In the genomic region with DNA sequence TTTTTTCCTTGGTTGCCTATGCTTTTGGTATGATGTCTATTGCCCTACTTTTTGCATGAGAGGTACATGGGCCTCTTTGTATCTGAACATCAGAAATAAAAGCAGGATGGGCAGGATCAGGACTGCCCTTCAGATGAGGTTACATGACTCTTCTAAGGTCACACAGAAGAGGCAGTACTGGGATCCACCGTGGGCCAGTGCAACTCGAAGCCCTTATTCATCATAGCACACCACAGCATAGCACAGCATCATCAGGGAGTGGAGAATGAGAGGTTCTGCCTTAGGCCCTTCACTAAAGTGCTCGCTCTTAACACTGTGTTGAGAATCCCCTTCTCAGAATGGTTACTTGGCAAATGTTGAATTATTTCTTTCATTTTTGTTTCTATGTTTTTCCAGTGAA, we compare ENCODE assay signal across 22 cellular contexts.
DNase-seq lines count a peak whose midpoint lies in the region; ATAC-seq and TF ChIP-seq lines count a peak whose summit lies in the region.
"Had no signal": no experiment of that assay in that cellular context is flagged by ENCODE, and none has a peak within 500 bp of the region (broad histone marks: within the 10 kb centered on the region; RNA-seq: fewer than 3 reads in every experiment).

No MANE protein-coding gene starts in this region.

- WGBS in prostate gland = 93% methylated on average over 3 of the region's 3 CpGs

- TF ChIP-seq POLR2A in HCT116 (IDR thresholded peaks at IDR 0.05; ENCODE audit: borderline replicate concordance, extremely low read depth, insufficient read depth, insufficient read length) (no peak), prostate gland (IDR thresholded peaks at IDR 0.05) (no peak)

- H3K9ac ChIP-seq in HCT116 (ENCODE audit: low read length) = no peak overlapping the region

- H3K9me2 ChIP-seq in HCT116 (ENCODE audit: insufficient read depth) = no peaks in the 10 kb centered on the region

- H3K27me3 ChIP-seq in HCT116 (ENCODE audit: insufficient read depth, low read length) (no peaks in the 10 kb centered on the region), prostate gland (replicated peaks; ENCODE audit: insufficient read depth) (no peaks in the 10 kb centered on the region)
- H3K27me3 ChIP-seq: BE2C had no signal

- no peak overlapping the region for H3K4me3 Mint-ChIP-seq in mesothelial cell of epicardium
- H3K4me3 Mint-ChIP-seq: CD4-positive, CD25-positive, alpha-beta regulatory T cell; CD8-positive, alpha-beta memory T cell; IgD-negative memory B cell had no signal

- no peak overlapping the region for H3K27ac ChIP-seq in HCT116 (ENCODE audit: low read depth, low read length)
- peak overlapping the region; percentile 44 for H3K27ac ChIP-seq in caudate nucleus (ENCODE audit: low read depth, low read length)
- H3K27ac ChIP-seq in prostate gland = no peak overlapping the region
- H3K27ac ChIP-seq: HL-60 had no signal

- peak overlapping the region; percentile 82 for H3K27ac Mint-ChIP-seq in mesothelial cell of epicardium
- H3K27ac Mint-ChIP-seq: CD4-positive, CD25-positive, alpha-beta regulatory T cell; CD8-positive, alpha-beta memory T cell; IgD-negative memory B cell had no signal

- BruUV-seq in HCT116 (replicated peaks; lab: Mats Ljungman, UMichigan) = no TSS peak

- intact Hi-C loops in HCT116 (cut with micrococcal nuclease) (no loop called here), posterior vena cava (cut with DNase I) (loop anchor here in 1 of 2 donors (10.0 kb wide), 1 partner anchor 51 kb away; no protein-coding TSS in a partner anchor), prostate gland (cut with DNase I) (no loop called here)

- H3K4me2 ChIP-seq in HCT116 (ENCODE audit: low read length) = no peak overlapping the region

- RAD21 ChIA-PET in HCT116 (lab: Charles Lee; ENCODE audit: low non-redundant PET in 1 of 2, low total read pairs in 2 of 2, uncharacterized antibody in 2 of 2, unreplicated experiment in 2 of 2) = no interaction called here

- peaks cover 6% of the 10 kb centered on the region; the same call in 1 of the 2 replicates for H3K79me2 ChIP-seq in HCT116 (ENCODE audit: insufficient read depth, low read length)

- no peak overlapping the region for H2AFZ ChIP-seq in HCT116 (ENCODE audit: low read depth, low read length, poor library complexity, severe bottlenecking)

- H4K20me1 ChIP-seq in HCT116 (ENCODE audit: insufficient read depth) = peaks cover 7% of the 10 kb centered on the region; the same call in 1 of the 2 replicates

- H3K4me3 ChIP-seq in HCT116 (replicated peaks in 1 of 2; ENCODE audit: low read depth in 1 of 2, low read length in 2 of 2) (no peak overlapping the region), prostate gland (no peak overlapping the region)

- H3K27me3 Mint-ChIP-seq in mesothelial cell of epicardium (ENCODE audit: low read depth) = no peaks in the 10 kb centered on the region

- ATAC-seq in HCT116 (0 out of 2 replicates have a peak, but pooled peaks have one; percentile 31), HG02884 (IDR thresholded peaks at IDR 0.05; ENCODE audit: unreplicated experiment) (no peak)

- H3K9me3 ChIP-seq in HCT116 (ENCODE audit: control insufficient read depth in 1 of 2, insufficient read depth in 1 of 2, low read depth in 1 of 2, low read length in 2 of 2) (no peaks in the 10 kb centered on the region), prostate gland (no peaks in the 10 kb centered on the region)
- H3K9me3 ChIP-seq: BE2C had no signal

- H3K9me3 Mint-ChIP-seq in mesothelial cell of epicardium = peaks cover 10% of the 10 kb centered on the region
- H3K9me3 Mint-ChIP-seq: CD8-positive, alpha-beta memory T cell; IgD-negative memory B cell had no signal

- H3K4me1 ChIP-seq in HCT116 (ENCODE audit: control insufficient read depth in 1 of 2, insufficient read depth in 2 of 2, low read length in 2 of 2) (peaks cover 41 to 60% of the 10 kb centered on the region in 2 experiments), prostate gland (replicated peaks) (no peaks in the 10 kb centered on the region)
- H3K4me1 ChIP-seq: BE2C had no signal

- POLR2A ChIA-PET in HCT116 (lab: Charles Lee) = no interaction called here

- no peaks in the 10 kb centered on the region for H3K36me3 ChIP-seq in HCT116 (ENCODE audit: control insufficient read depth in 1 of 2, insufficient read depth in 2 of 2, low read length in 2 of 2)
- no peaks in the 10 kb centered on the region for H3K36me3 ChIP-seq in prostate gland
- H3K36me3 ChIP-seq: BE2C had no signal

- DNase-seq in HCT116 (ENCODE audit: low read depth, low spot score) = no peak
- no peak for DNase-seq in caudate nucleus (lab: John Stamatoyannopoulos, UW)
- DNase-seq in mesothelial cell of epicardium (ENCODE audit: low spot score in 2 of 2, unreplicated experiment in 2 of 2) = no peak
- DNase-seq in posterior vena cava (ENCODE audit: low spot score) = no peak
- DNase-seq in prostate gland (ENCODE audit: low spot score) = no peak
- no peak for DNase-seq in HT-29 (ENCODE audit: low spot score)
- DNase-seq: ACHN; BE2C; C1 segment of cervical spinal cord; CD4-positive, CD25-positive, alpha-beta regulatory T cell; CD8-positive, alpha-beta memory T cell; COR-L47; DMS 273 treated with DMSO at 0.1 percent for 48 hours; DMS53; DND-41; EL; GOT3; H7; KBM-7 had no signal

- peaks cover 29% of the 10 kb centered on the region for H3K4me1 Mint-ChIP-seq in mesothelial cell of epicardium
- H3K4me1 Mint-ChIP-seq: CD8-positive, alpha-beta memory T cell had no signal

- H3K36me3 Mint-ChIP-seq in mesothelial cell of epicardium = peaks cover 19% of the 10 kb centered on the region
- H3K36me3 Mint-ChIP-seq: CD4-positive, CD25-positive, alpha-beta regulatory T cell; IgD-negative memory B cell had no signal

- CTCF ChIA-PET in HCT116 (lab: Charles Lee) = no interaction called here

- no peak for TF ChIP-seq RAD21 in HCT116 (IDR thresholded peaks at IDR 0.05; ENCODE audit: low read depth)

- TF ChIP-seq CTCF in HCT116 (IDR thresholded peaks at IDR 0.05 in 2 of 3, conservative IDR thresholded peaks at IDR 0.05 in 1 of 3; ENCODE audit: borderline replicate concordance in 1 of 3, insufficient read depth in 1 of 3, low read depth in 2 of 3, low read length in 2 of 3) (no peak), mesothelial cell of epicardium (IDR thresholded peaks at IDR 0.05; ENCODE audit: unreplicated experiment) (no peak), prostate gland (IDR thresholded peaks at IDR 0.05) (no peak)

TF ChIP-seq in HCT116, 20 proteins besides CTCF, POLR2A, EP300 and RAD21:
- no peak for TF ChIP-seq CBX3 (IDR thresholded peaks at IDR 0.05; ENCODE audit: low read depth)
- TF ChIP-seq, protein P1, sequence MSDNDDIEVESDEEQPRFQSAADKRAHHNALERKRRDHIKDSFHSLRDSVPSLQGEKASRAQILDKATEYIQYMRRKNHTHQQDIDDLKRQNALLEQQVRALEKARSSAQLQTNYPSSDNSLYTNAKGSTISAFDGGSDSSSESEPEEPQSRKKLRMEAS (IDR thresholded peaks at IDR 0.05) = no peak
- no peak for TF ChIP-seq POLR2AphosphoS5 (IDR thresholded peaks at IDR 0.05; ENCODE audit: low read depth, low read length)
- TF ChIP-seq, protein P2, sequence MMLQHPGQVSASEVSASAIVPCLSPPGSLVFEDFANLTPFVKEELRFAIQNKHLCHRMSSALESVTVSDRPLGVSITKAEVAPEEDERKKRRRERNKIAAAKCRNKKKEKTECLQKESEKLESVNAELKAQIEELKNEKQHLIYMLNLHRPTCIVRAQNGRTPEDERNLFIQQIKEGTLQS (IDR thresholded peaks at IDR 0.05) = no peak
- TF ChIP-seq, protein P3, sequence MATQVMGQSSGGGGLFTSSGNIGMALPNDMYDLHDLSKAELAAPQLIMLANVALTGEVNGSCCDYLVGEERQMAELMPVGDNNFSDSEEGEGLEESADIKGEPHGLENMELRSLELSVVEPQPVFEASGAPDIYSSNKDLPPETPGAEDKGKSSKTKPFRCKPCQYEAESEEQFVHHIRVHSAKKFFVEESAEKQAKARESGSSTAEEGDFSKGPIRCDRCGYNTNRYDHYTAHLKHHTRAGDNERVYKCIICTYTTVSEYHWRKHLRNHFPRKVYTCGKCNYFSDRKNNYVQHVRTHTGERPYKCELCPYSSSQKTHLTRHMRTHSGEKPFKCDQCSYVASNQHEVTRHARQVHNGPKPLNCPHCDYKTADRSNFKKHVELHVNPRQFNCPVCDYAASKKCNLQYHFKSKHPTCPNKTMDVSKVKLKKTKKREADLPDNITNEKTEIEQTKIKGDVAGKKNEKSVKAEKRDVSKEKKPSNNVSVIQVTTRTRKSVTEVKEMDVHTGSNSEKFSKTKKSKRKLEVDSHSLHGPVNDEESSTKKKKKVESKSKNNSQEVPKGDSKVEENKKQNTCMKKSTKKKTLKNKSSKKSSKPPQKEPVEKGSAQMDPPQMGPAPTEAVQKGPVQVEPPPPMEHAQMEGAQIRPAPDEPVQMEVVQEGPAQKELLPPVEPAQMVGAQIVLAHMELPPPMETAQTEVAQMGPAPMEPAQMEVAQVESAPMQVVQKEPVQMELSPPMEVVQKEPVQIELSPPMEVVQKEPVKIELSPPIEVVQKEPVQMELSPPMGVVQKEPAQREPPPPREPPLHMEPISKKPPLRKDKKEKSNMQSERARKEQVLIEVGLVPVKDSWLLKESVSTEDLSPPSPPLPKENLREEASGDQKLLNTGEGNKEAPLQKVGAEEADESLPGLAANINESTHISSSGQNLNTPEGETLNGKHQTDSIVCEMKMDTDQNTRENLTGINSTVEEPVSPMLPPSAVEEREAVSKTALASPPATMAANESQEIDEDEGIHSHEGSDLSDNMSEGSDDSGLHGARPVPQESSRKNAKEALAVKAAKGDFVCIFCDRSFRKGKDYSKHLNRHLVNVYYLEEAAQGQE (IDR thresholded peaks at IDR 0.05; ENCODE audit: low read depth) = no peak
- TF ChIP-seq SRF (IDR thresholded peaks at IDR 0.05; ENCODE audit: low read depth) = no peak
- TF ChIP-seq EZH2phosphoT487 (IDR thresholded peaks at IDR 0.05; ENCODE audit: borderline replicate concordance) = no peak
- TF ChIP-seq FOSL1 (IDR thresholded peaks at IDR 0.05; ENCODE audit: low read depth) = no peak
- TF ChIP-seq CEBPB (IDR thresholded peaks at IDR 0.05; ENCODE audit: low read depth) = no peak
- no peak for TF ChIP-seq JUND (IDR thresholded peaks at IDR 0.05)
- no peak for TF ChIP-seq SIN3A (IDR thresholded peaks at IDR 0.05; ENCODE audit: low read depth)
- TF ChIP-seq TCF7L2 (IDR thresholded peaks at IDR 0.05; ENCODE audit: borderline replicate concordance, extremely low read depth, insufficient read depth, insufficient read length) = no peak
- no peak for TF ChIP-seq ZFX (IDR thresholded peaks at IDR 0.05)
